8 cellular contexts compared by ENCODE assay signal in genomic region chr17:18033442-18034099, GRCh38. TPM values are rescaled to one million over a fixed set of nuclear protein-coding genes. Genes with fewer than 3 reads are reported as not detected.
DNase-seq lines count a peak whose midpoint lies in the region; ATAC-seq and TF ChIP-seq lines count a peak whose summit lies in the region.

No MANE protein-coding gene starts in this region.

- intact Hi-C loops in sciatic nerve (cut with DNase I): loop anchor here (5.0 kb wide), 1 partner anchor 351 kb away; the partner anchor contains the start of gene RAI1

- CTCF ChIA-PET in RWPE1 (lab: Yijun Ruan, JAX): interaction anchor here (0.6 to 2.0 kb wide), 10 partner anchors 9 to 278 kb away, joined by 3 to 17 read pairs (median 4); partner anchors contain the start of gene DRC3

- no peak overlapping the region for H3K4me3 ChIP-seq in right atrium auricular region

- TF ChIP-seq CTCF in RWPE1 (conservative IDR thresholded peaks at IDR 0.05; ENCODE audit: low read depth) (peak; percentile 48), right atrium auricular region (IDR thresholded peaks at IDR 0.05) (peak; percentile 45 to 73)

- H3K4me1 ChIP-seq in right atrium auricular region: peaks cover 0 to 44% of the 10 kb centered on the region in 2 donors

- H3K9me3 ChIP-seq in right atrium auricular region: no peaks in the 10 kb centered on the region

- H3K36me3 ChIP-seq in right atrium auricular region: no peaks in the 10 kb centered on the region

- H3K27ac ChIP-seq in RWPE1 (peak overlapping the region; percentile 33; the same call in 1 of the 2 replicates), right atrium auricular region (no peak overlapping the region)

- POLR2A ChIA-PET in RWPE1 (lab: Yijun Ruan, JAX; ENCODE audit: low non-redundant PET): no interaction called here

- H3K27me3 ChIP-seq in right atrium auricular region: no peaks in the 10 kb centered on the region

- peak; percentile 91 for ATAC-seq in sciatic nerve
- ATAC-seq in GM18519 (IDR thresholded peaks at IDR 0.05; ENCODE audit: low FRiP score, unreplicated experiment): no peak

- DNase-seq in ELF-1 (ENCODE audit: low read depth, low spot score) (peak; percentile 73), H4 (ENCODE audit: low spot score) (peak; percentile 82), MV-4-11 (lab: John Stamatoyannopoulos, UW) (peak; percentile 92), RWPE1 (ENCODE audit: low spot score) (peak; percentile 76), amniotic stem cell (lab: John Stamatoyannopoulos, UW) (peak; percentile 75), right atrium auricular region (ENCODE audit: low spot score) (no peak), sciatic nerve (ENCODE audit: low spot score) (no peak)

RNA-seq across cellular contexts. Expression of gene ATPAF2, which starts 5.4 kb away (rescaled TPM):
- 8.6 and 13.8 TPM in 2 replicates for total RNA-seq in H4 (2014; rRNA removed; shearing (Covaris generic))
- total RNA-seq in right atrium auricular region (10 to 100 TPM; 11.1 to 47.0 TPM), sciatic nerve (22.8 TPM)

RNA-seq across cellular contexts. Expression of gene GID4, which starts 5.6 kb away (rescaled TPM):
- 4.1 and 6.0 TPM in 2 replicates for total RNA-seq in H4 (2014; rRNA removed; shearing (Covaris generic))
- total RNA-seq in right atrium auricular region (10 to 100 TPM; 14.0 to 22.1 TPM), sciatic nerve (17.1 TPM)

RNA-seq across cellular contexts. Expression of gene DRG2, which starts 54.2 kb away (rescaled TPM):
- total RNA-seq in H4 (2014; rRNA removed; shearing (Covaris generic)): 46.6 and 61.5 TPM in 2 replicates
- total RNA-seq in right atrium auricular region (10 to 100 TPM; 18.2 to 27.7 TPM), sciatic nerve (29.8 TPM)

Comparison
In these comparisons a context has a peak if more than half of its experiments do, and no peak if none do; other contexts are left out.
1. DNase-seq: peak in ELF-1 (single experiment), H4 (single experiment), MV-4-11 (single experiment), RWPE1 (single experiment) and amniotic stem cell (single experiment); none in right atrium auricular region (single experiment) and sciatic nerve (single experiment).